Comparison of ENCODE assay signal across 31 cellular contexts in the genomic region with DNA sequence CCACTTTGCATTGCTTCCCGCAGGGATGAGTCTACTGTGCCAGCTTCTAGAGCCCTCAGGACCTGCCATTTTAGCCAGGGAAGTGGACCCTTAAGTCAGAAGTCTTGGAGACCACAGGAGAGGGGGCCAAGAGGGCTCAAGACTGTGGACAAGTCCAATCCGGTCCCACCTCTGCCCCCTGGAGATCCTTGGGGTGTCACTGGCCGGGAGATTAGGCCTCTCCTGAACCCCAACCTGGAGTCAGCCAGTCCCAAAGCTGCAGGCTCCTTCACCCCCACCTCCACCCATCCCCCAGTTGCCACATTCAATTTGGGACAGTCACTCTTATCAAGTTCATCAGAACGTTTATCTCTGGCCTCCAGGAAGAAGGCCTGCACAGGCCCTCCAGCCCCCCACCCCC. TPM values are rescaled to one million over a fixed set of nuclear protein-coding genes. Genes with fewer than 3 reads are reported as not detected.
A peak's percentile ranks its signal among the peaks of the same experiment; 100 is the strongest.
DNase-seq lines count a peak whose midpoint lies in the region; ATAC-seq and TF ChIP-seq lines count a peak whose summit lies in the region.
"Had no signal": no experiment of that assay in that cellular context is flagged by ENCODE, and none has a peak within 500 bp of the region (broad histone marks: within the 10 kb centered on the region; RNA-seq: fewer than 3 reads in every experiment).

No MANE protein-coding gene starts in this region.

- H3K4me3 ChIP-seq in body of pancreas, result no peak overlapping the region
- H3K4me3 ChIP-seq in osteoblast (ENCODE audit: insufficient read depth, low read length), result no peak overlapping the region
- no peak overlapping the region for H3K4me3 ChIP-seq in heart right ventricle
- H3K4me3 ChIP-seq in esophagus muscularis mucosa, result no peak overlapping the region
- H3K4me3 ChIP-seq in left lung, result no peak overlapping the region
- H3K4me3 ChIP-seq: gastroesophageal sphincter, ovary had no signal

- H3K4me1 ChIP-seq in body of pancreas, result peaks cover 30% of the 10 kb centered on the region
- peaks cover 4% of the 10 kb centered on the region for H3K4me1 ChIP-seq in osteoblast (ENCODE audit: insufficient read depth, low read length)
- peaks cover 0 to 29% (median 14%) of the 10 kb centered on the region in 9 donors for H3K4me1 ChIP-seq in heart right ventricle
- peaks cover under 1 to 19% (median 8%) of the 10 kb centered on the region in 4 donors for H3K4me1 ChIP-seq in esophagus muscularis mucosa
- peaks cover 0 to 21% of the 10 kb centered on the region in 2 donors for H3K4me1 ChIP-seq in left lung

- H3K9me3 ChIP-seq in body of pancreas (no peaks in the 10 kb centered on the region), osteoblast (ENCODE audit: low read depth, low read length) (no peaks in the 10 kb centered on the region), heart right ventricle (no peaks in the 10 kb centered on the region), esophagus muscularis mucosa (no peaks in the 10 kb centered on the region), left lung (no peaks in the 10 kb centered on the region)
- H3K9me3 ChIP-seq: gastroesophageal sphincter, ovary had no signal

- WGBS in body of pancreas, 2 donors, result 60 to 70% methylated on average over 2 to 4 of the region's 4 CpGs
- 63 to 78% methylated on average over 4 of the region's 4 CpGs for WGBS in heart right ventricle, 2 donors
- 61% methylated on average over 3 of the region's 4 CpGs for WGBS in esophagus muscularis mucosa

- H3K36me3 ChIP-seq in body of pancreas (replicated peaks in 1 of 2; ENCODE audit: insufficient read depth in 1 of 2, low read depth in 2 of 2), result no peaks in the 10 kb centered on the region
- no peaks in the 10 kb centered on the region for H3K36me3 ChIP-seq in osteoblast (ENCODE audit: insufficient read depth, low read length)
- H3K36me3 ChIP-seq in heart right ventricle, result peaks cover 0 to 5% (median 0%) of the 10 kb centered on the region in 9 donors
- H3K36me3 ChIP-seq in esophagus muscularis mucosa, result peaks cover 0 to 3% (median 0%) of the 10 kb centered on the region in 4 donors
- H3K36me3 ChIP-seq in left lung, result peaks cover 0 to 3% of the 10 kb centered on the region in 2 donors
- H3K36me3 ChIP-seq: ovary had no signal

- H4K20me1 ChIP-seq in osteoblast (ENCODE audit: insufficient read depth, low read length), result no peaks in the 10 kb centered on the region

- intact Hi-C loops in body of pancreas (cut with DNase I) (no loop called here), heart right ventricle (cut with DNase I) (no loop called here), esophagus muscularis mucosa (cut with DNase I) (no loop called here), left lung (cut with DNase I) (no loop called here)

- TF ChIP-seq CTCF in body of pancreas (IDR thresholded peaks at IDR 0.05) (no peak), osteoblast (IDR thresholded peaks at IDR 0.05; ENCODE audit: extremely low read depth, low read depth, low read length) (no peak), heart right ventricle (IDR thresholded peaks at IDR 0.05) (no peak), esophagus muscularis mucosa (IDR thresholded peaks at IDR 0.05) (no peak), left lung (IDR thresholded peaks at IDR 0.05) (no peak)

- no peak for TF ChIP-seq EP300 in esophagus muscularis mucosa (IDR thresholded peaks at IDR 0.05)

- DNase-seq in activated effector memory CD4-positive, alpha-beta T cell treated with anti-CD3 and anti-CD28 coated beads, Interleukin-2, amount 50 U/mL, for 16 hours, result peak; percentile 44
- no peak for DNase-seq in activated effector memory CD4-positive, alpha-beta T cell treated with Interleukin-2 at 50 U/mL for 16 hours
- DNase-seq in body of pancreas, result no peak
- DNase-seq in osteoblast (ENCODE audit: insufficient read length, low spot score, missing footprints), result peak; percentile 68
- DNase-seq in OCI-M1 (lab: John Stamatoyannopoulos, UW), result no peak
- no peak for DNase-seq in heart right ventricle
- DNase-seq in esophagus muscularis mucosa (ENCODE audit: extremely low spot score), result no peak
- no peak for DNase-seq in left lung
- DNase-seq: 8988T; activated CD4-positive, alpha-beta T cell treated with anti-CD3 and anti-CD28 coated beads, Interleukin-2, amount 10 ng/mL, durations not matched to agents 24 days and 14 days; activated naive CD4-positive, alpha-beta T cell treated with Interleukin-2 at 50 U/mL for 16 hours; activated T-cell treated with anti-CD3 and anti-CD28 coated beads, Interleukin-2, amount 50 U/mL, for 48 hours; dermis blood vessel endothelial cell; hypothalamus; immature natural killer cell; NCI-H1105; NCI-H2029; NCI-H2227 treated with DMSO at 0.1 percent for 48 hours; NCI-H748 treated with DMSO at 0.1 percent for 48 hours; SHP77; stimulated activated CD4-positive, alpha-beta T cell treated with anti-CD3 and anti-CD28 coated beads, Interleukin-2, amount 100 ng/mL, for 24 hours; substantia nigra had no signal

- ATAC-seq in body of pancreas (no peak), heart right ventricle (no peak), left lung (no peak)
- ATAC-seq: gastroesophageal sphincter had no signal

- H2AFZ ChIP-seq in osteoblast (ENCODE audit: low read length), result no peak overlapping the region

- H3K27me3 ChIP-seq in body of pancreas, result no peaks in the 10 kb centered on the region
- no peaks in the 10 kb centered on the region for H3K27me3 ChIP-seq in osteoblast (ENCODE audit: insufficient read depth, low read length)
- no peaks in the 10 kb centered on the region for H3K27me3 ChIP-seq in heart right ventricle
- H3K27me3 ChIP-seq in esophagus muscularis mucosa, result no peaks in the 10 kb centered on the region
- H3K27me3 ChIP-seq in left lung, result no peaks in the 10 kb centered on the region
- H3K27me3 ChIP-seq: gastroesophageal sphincter, ovary had no signal

- no peak overlapping the region for H3K4me2 ChIP-seq in osteoblast (ENCODE audit: insufficient read depth, low read length)

- TF ChIP-seq POLR2A in body of pancreas (IDR thresholded peaks at IDR 0.05) (no peak), esophagus muscularis mucosa (IDR thresholded peaks at IDR 0.05; ENCODE audit: low read depth) (no peak)

- no peaks in the 10 kb centered on the region for H3K79me2 ChIP-seq in osteoblast (ENCODE audit: insufficient read depth, low read length)

- H3K27ac ChIP-seq in body of pancreas (peak overlapping the region in 3 of 4 donors; percentile 42 to 69 (median 58)), osteoblast (ENCODE audit: low read depth, low read length) (no peak overlapping the region), heart right ventricle (no peak overlapping the region), esophagus muscularis mucosa (replicated peaks in 1 of 4) (no peak overlapping the region), left lung (no peak overlapping the region)
- H3K27ac ChIP-seq: gastroesophageal sphincter, ovary had no signal

RNA-seq across cellular contexts. Expression of gene SLC23A1, which starts 0.3 kb away (rescaled TPM):
- total RNA-seq in body of pancreas, result under 1 TPM; 0.66 to 0.78 TPM
- not detected in 2 replicates for total RNA-seq in osteoblast
- under 1 TPM in 1 of 10 donors, not detected in 9; 0.19 TPM for total RNA-seq in heart right ventricle
- not detected for polyA plus RNA-seq in heart right ventricle
- total RNA-seq in esophagus muscularis mucosa, result not detected
- total RNA-seq in left lung, result under 1 TPM in 1 of 2 donors, not detected in 1; 0.84 TPM
- total RNA-seq: dermis blood vessel endothelial cell, fibroblast of lung, G401, gastroesophageal sphincter, M059J, mononuclear cell, urinary bladder had no signal
- polyA plus RNA-seq: CD8-positive, alpha-beta memory T cell; fibroblast of lung; urinary bladder had no signal

RNA-seq across cellular contexts. Expression of gene MZB1, which starts 6.9 kb away (rescaled TPM):
- total RNA-seq in body of pancreas (10 to 100 TPM in 1 of 2 donors, not detected in 1; 12.2 TPM), osteoblast (0.29 TPM in 1 of 2 replicates, not detected in the other), heart right ventricle (1 to 10 TPM in 3 of 10 donors, under 1 TPM in 7; 0.28 to 6.6 (median 0.65) TPM), esophagus muscularis mucosa (under 1 TPM in 2 of 4 donors, not detected in 2; 0.78 to 0.99 TPM), left lung (10 to 100 TPM in 1 of 2 donors, 1 to 10 TPM in 1; 8.8 to 10.6 TPM)
- polyA plus RNA-seq in heart right ventricle, result 1 to 10 TPM in 1 of 2 donors, under 1 TPM in 1; 0.67 to 1.5 TPM
- total RNA-seq: dermis blood vessel endothelial cell, G401, lower leg skin, M059J had no signal
- polyA plus RNA-seq: fibroblast of lung had no signal

RNA-seq across cellular contexts. Expression of gene PROB1, which starts 12.1 kb away (rescaled TPM):
- 1 to 10 TPM in 1 of 2 donors, under 1 TPM in 1; 0.52 to 1.3 TPM for total RNA-seq in body of pancreas
- total RNA-seq in osteoblast, result 1.1 and 1.2 TPM in 2 replicates
- total RNA-seq in heart right ventricle, result 10 to 100 TPM; 26.3 to 64.8 (median 37.3) TPM
- polyA plus RNA-seq in heart right ventricle, result 10 to 100 TPM; 12.2 to 28.5 TPM
- 10 to 100 TPM in 2 of 4 donors, 1 to 10 TPM in 2; 2.5 to 11.0 (median 7.8) TPM for total RNA-seq in esophagus muscularis mucosa
- 1 to 10 TPM; 1.7 to 1.8 TPM for total RNA-seq in left lung

RNA-seq across cellular contexts. Expression of gene SPATA24, which starts 21.1 kb away (rescaled TPM):
- total RNA-seq in body of pancreas (10 to 100 TPM in 1 of 2 donors, not detected in 1; 18.9 TPM), osteoblast (2.9 and 3.6 TPM in 2 replicates), heart right ventricle (10 to 100 TPM; 11.8 to 24.8 (median 16.5) TPM), esophagus muscularis mucosa (1 to 10 TPM; 2.9 to 6.5 (median 4.8) TPM), left lung (1 to 10 TPM; 3.6 to 4.3 TPM)
- polyA plus RNA-seq in heart right ventricle, result 10 to 100 TPM; 14.8 to 37.5 TPM

RNA-seq across cellular contexts. Expression of gene PAIP2, which starts 41.1 kb away (rescaled TPM):
- 10 to 100 TPM; 29.0 to 54.2 TPM for total RNA-seq in body of pancreas
- total RNA-seq in osteoblast, result 42.4 and 47.8 TPM in 2 replicates
- 100 to 1,000 TPM; 126 to 173 (median 139) TPM for total RNA-seq in heart right ventricle
- polyA plus RNA-seq in heart right ventricle, result 100 to 1,000 TPM in 1 of 2 donors, 10 to 100 TPM in 1; 43.8 to 103 TPM
- 100 to 1,000 TPM in 1 of 4 donors, 10 to 100 TPM in 3; 73.6 to 111 (median 97.0) TPM for total RNA-seq in esophagus muscularis mucosa
- 10 to 100 TPM; 66.8 to 73.9 TPM for total RNA-seq in left lung

Comparison
In these comparisons a context has a peak if more than half of its experiments do, and no peak if none do; other contexts are left out.
1. DNase-seq: peak in activated effector memory CD4-positive, alpha-beta T cell treated with anti-CD3 and anti-CD28 coated beads, Interleukin-2, amount 50 U/mL, for 16 hours (single experiment) and osteoblast (single experiment); none in activated effector memory CD4-positive, alpha-beta T cell treated with Interleukin-2 at 50 U/mL for 16 hours (single experiment), body of pancreas (0 of 4), OCI-M1 (single experiment), heart right ventricle (0 of 2), esophagus muscularis mucosa (single experiment) and left lung (0 of 2).
2. H3K27ac ChIP-seq: peak in body of pancreas (3 of 4); none in osteoblast (single experiment), heart right ventricle (0 of 10), esophagus muscularis mucosa (0 of 4) and left lung (0 of 2).